ENCODE assay signal across 9 cellular contexts in genomic region chr3:171838218-171838720, GRCh38. TPM values are rescaled to one million over a fixed set of nuclear protein-coding genes. Genes with fewer than 3 reads are reported as not detected.
A peak's percentile ranks its signal among the peaks of the same experiment; 100 is the strongest.
DNase-seq lines count a peak whose midpoint lies in the region; ATAC-seq and TF ChIP-seq lines count a peak whose summit lies in the region.
"Had no signal": no experiment of that assay in that cellular context is flagged by ENCODE, and none has a peak within 500 bp of the region (broad histone marks: within the 10 kb centered on the region; RNA-seq: fewer than 3 reads in every experiment).

No MANE protein-coding gene starts in this region.

- DNase-seq in caudate nucleus (lab: John Stamatoyannopoulos, UW) (peak in 38 of 61 donors; percentile 4 to 64 (median 22)), lower lobe of right lung (no peak), tibial artery (peak; percentile 72 to 76), NCI-H1694 (lab: John Stamatoyannopoulos, UW) (no peak), NCI-H510A (lab: John Stamatoyannopoulos, UW) (no peak)
- DNase-seq in naive thymus-derived CD4-positive, alpha-beta T cell, result no peak
- DNase-seq: activated T-cell treated with anti-CD3 and anti-CD28 coated beads, Interleukin-2, amount 50 U/mL, for 72 hours had no signal

- H3K4me1 ChIP-seq in HUES64 (ENCODE audit: insufficient read depth, low read length), result peaks cover 25% of the 10 kb centered on the region
- peaks cover 57% of the 10 kb centered on the region for H3K4me1 ChIP-seq in lower lobe of right lung
- peaks cover 0 to 56% (median 6%) of the 10 kb centered on the region in 4 donors for H3K4me1 ChIP-seq in tibial artery
- no peaks in the 10 kb centered on the region for H3K4me1 ChIP-seq in naive thymus-derived CD4-positive, alpha-beta T cell (ENCODE audit: control insufficient read depth in 2 of 2, insufficient read depth in 2 of 2, low read length in 2 of 2)

- H3K36me3 ChIP-seq in HUES64 (ENCODE audit: insufficient read depth, low read length) (no peaks in the 10 kb centered on the region), lower lobe of right lung (no peaks in the 10 kb centered on the region), tibial artery (no peaks in the 10 kb centered on the region)
- H3K36me3 ChIP-seq in naive thymus-derived CD4-positive, alpha-beta T cell (ENCODE audit: control insufficient read depth in 2 of 3, insufficient read depth in 3 of 3, low read length in 3 of 3), result no peaks in the 10 kb centered on the region

- CTCF ChIA-PET in naive thymus-derived CD4-positive, alpha-beta T cell (lab: Charles Lee), result no interaction called here

- 58% methylated on average over 6 of the region's 6 CpGs for WGBS in HUES64

- H3K4me3 ChIP-seq in HUES64 (ENCODE audit: low read length) (no peak overlapping the region), lower lobe of right lung (peak overlapping the region; percentile 4), tibial artery (peak overlapping the region; percentile 31 to 40)
- H3K4me3 ChIP-seq in naive thymus-derived CD4-positive, alpha-beta T cell (ENCODE audit: low read length), result no peak overlapping the region

- ATAC-seq in lower lobe of right lung (peak; percentile 35 to 70), HG03196 (IDR thresholded peaks at IDR 0.05; ENCODE audit: unreplicated experiment) (no peak)
- ATAC-seq in naive thymus-derived CD4-positive, alpha-beta T cell, result no peak
- ATAC-seq: activated T-cell treated with anti-CD3 and anti-CD28 coated beads, Interleukin-2, amount 50 U/mL, for 72 hours had no signal

- H3K27ac ChIP-seq in HUES64 (ENCODE audit: low read depth, low read length) (0 out of 2 replicates have a peak overlapping the region, but pooled peaks have one; percentile 1), caudate nucleus (ENCODE audit: low read depth, low read length) (peak overlapping the region; percentile 87), lower lobe of right lung (no peak overlapping the region), tibial artery (peak overlapping the region; percentile 69)
- no peak overlapping the region for H3K27ac ChIP-seq in naive thymus-derived CD4-positive, alpha-beta T cell (ENCODE audit: low read depth, low read length)

- H3K4me3 Mint-ChIP-seq in naive thymus-derived CD4-positive, alpha-beta T cell, result no peak overlapping the region
- H3K4me3 Mint-ChIP-seq: activated T-cell treated with anti-CD3 and anti-CD28 coated beads, Interleukin-2, amount 50 U/mL, for 72 hours had no signal

- intact Hi-C loops in lower lobe of right lung (cut with DNase I), result no loop called here
- intact Hi-C loops in tibial artery (cut with DNase I; ENCODE audit: low total_unique reads), result no loop called here
- intact Hi-C loops in naive thymus-derived CD4-positive, alpha-beta T cell (cut with micrococcal nuclease), result no loop called here

- H3K27me3 Mint-ChIP-seq in naive thymus-derived CD4-positive, alpha-beta T cell, result peaks cover 6 to 32% (median 9%) of the 10 kb centered on the region in 5 donors

- no peaks in the 10 kb centered on the region for H3K9me3 ChIP-seq in HUES64 (ENCODE audit: insufficient read depth, low read depth, low read length)
- no peaks in the 10 kb centered on the region for H3K9me3 ChIP-seq in lower lobe of right lung
- H3K9me3 ChIP-seq in tibial artery, result no peaks in the 10 kb centered on the region
- no peaks in the 10 kb centered on the region for H3K9me3 ChIP-seq in naive thymus-derived CD4-positive, alpha-beta T cell (ENCODE audit: control insufficient read depth in 2 of 3, low read length in 3 of 3)

- peaks cover 0 to 5% (median 0%) of the 10 kb centered on the region in 7 donors for H3K4me1 Mint-ChIP-seq in naive thymus-derived CD4-positive, alpha-beta T cell

- no peaks in the 10 kb centered on the region for H3K36me3 Mint-ChIP-seq in naive thymus-derived CD4-positive, alpha-beta T cell

- peaks cover 0 to 1% (median 0%) of the 10 kb centered on the region in 11 donors for H3K9me3 Mint-ChIP-seq in naive thymus-derived CD4-positive, alpha-beta T cell

- no peak overlapping the region for H3K9ac ChIP-seq in HUES64 (ENCODE audit: low read depth, low read length)

- TF ChIP-seq CTCF in lower lobe of right lung (IDR thresholded peaks at IDR 0.05), result peak; percentile 9
- peak in 1 of 2 experiments; percentile 11 for TF ChIP-seq CTCF in tibial artery (IDR thresholded peaks at IDR 0.05)

- no peak overlapping the region for H3K27ac Mint-ChIP-seq in naive thymus-derived CD4-positive, alpha-beta T cell
- H3K27ac Mint-ChIP-seq: activated T-cell treated with anti-CD3 and anti-CD28 coated beads, Interleukin-2, amount 50 U/mL, for 72 hours had no signal

- POLR2A ChIA-PET in naive thymus-derived CD4-positive, alpha-beta T cell (lab: Charles Lee), result no interaction called here

- H3K27me3 ChIP-seq in HUES64 (ENCODE audit: insufficient read depth, low read length) (no peaks in the 10 kb centered on the region), lower lobe of right lung (ENCODE audit: low read depth) (no peaks in the 10 kb centered on the region), tibial artery (no peaks in the 10 kb centered on the region)
- H3K27me3 ChIP-seq in naive thymus-derived CD4-positive, alpha-beta T cell (ENCODE audit: control insufficient read depth in 2 of 2, insufficient read depth in 2 of 2, low read length in 2 of 2), result no peaks in the 10 kb centered on the region

RNA-seq across cellular contexts. Expression of gene TMEM212, which starts 4.9 kb away (rescaled TPM):
- not detected for polyA plus RNA-seq in HUES64 (2013, experiment 1 of 2)
- polyA plus RNA-seq in HUES64 (2013, experiment 2 of 2), result not detected
- total RNA-seq in lower lobe of right lung, result 5.2 TPM
- not detected for total RNA-seq in naive thymus-derived CD4-positive, alpha-beta T cell
- not detected for polyA plus RNA-seq in naive thymus-derived CD4-positive, alpha-beta T cell
- total RNA-seq: activated T-cell treated with anti-CD3 and anti-CD28 coated beads, Interleukin-2, amount 50 U/mL, for 72 hours had no signal

RNA-seq across cellular contexts. Expression of gene PLD1, which starts 28.0 kb away (rescaled TPM):
- 1.7 TPM for polyA plus RNA-seq in HUES64 (2013, experiment 1 of 2)
- 2.0 TPM for polyA plus RNA-seq in HUES64 (2013, experiment 2 of 2)
- 27.7 TPM for total RNA-seq in lower lobe of right lung
- 10 to 100 TPM in 1 of 5 experiments, 1 to 10 TPM in 2, under 1 TPM in 2; 0.36 to 12.9 (median 1.4) TPM for total RNA-seq in naive thymus-derived CD4-positive, alpha-beta T cell
- not detected for polyA plus RNA-seq in naive thymus-derived CD4-positive, alpha-beta T cell

Comparison
In these comparisons a context has a peak if more than half of its experiments do, and no peak if none do; other contexts are left out.
1. H3K27ac ChIP-seq: peak in HUES64 (single experiment), caudate nucleus (single experiment) and tibial artery (2 of 2); none in lower lobe of right lung (single experiment) and naive thymus-derived CD4-positive, alpha-beta T cell (single experiment).
2. H3K4me3 ChIP-seq: peak in lower lobe of right lung (single experiment) and tibial artery (2 of 2); none in HUES64 (single experiment) and naive thymus-derived CD4-positive, alpha-beta T cell (single experiment).
3. DNase-seq: peak in caudate nucleus (38 of 61) and tibial artery (2 of 2); none in lower lobe of right lung (single experiment), NCI-H1694 (single experiment), naive thymus-derived CD4-positive, alpha-beta T cell (0 of 9) and NCI-H510A (single experiment).
4. ATAC-seq: peak in lower lobe of right lung (2 of 2); none in HG03196 (single experiment) and naive thymus-derived CD4-positive, alpha-beta T cell (single experiment).